In genomic region chr19:48450441-48450840, GRCh38 we compare ENCODE assay signal across 14 cellular contexts. TPM values are rescaled to one million over a fixed set of nuclear protein-coding genes. Genes with fewer than 3 reads are reported as not detected.
DNase-seq lines count a peak whose midpoint lies in the region; ATAC-seq, FAIRE-seq and TF ChIP-seq lines count a peak whose summit lies in the region.
"Had no signal": no experiment of that assay in that cellular context is flagged by ENCODE, and none has a peak within 500 bp of the region (broad histone marks: within the 10 kb centered on the region; RNA-seq: fewer than 3 reads in every experiment).

No MANE protein-coding gene starts in this region.

- H2AFZ ChIP-seq in HepG2 (ENCODE audit: low read length) = no peak overlapping the region

- H3K9me3 ChIP-seq in HepG2 (ENCODE audit: low read length) (no peaks in the 10 kb centered on the region), right lobe of liver (no peaks in the 10 kb centered on the region)
- H3K9me3 ChIP-seq: BLaER1, HAP-1 had no signal

- no peak for FAIRE-seq in HepG2 (lab: Jason Lieb, UNC)
- FAIRE-seq: H1 had no signal

- WGBS in HepG2 (ENCODE audit: low lambda C conversion rate) = 95% methylated on average over 19 of the region's 23 CpGs
- WGBS in right lobe of liver (ENCODE audit: insufficient coverage, low coverage, low lambda C conversion rate, missing lambda C conversion rate) = 60% methylated on average over 1 of the region's 23 CpGs

- no peak for ATAC-seq in HepG2
- no peak for ATAC-seq in right lobe of liver

- intact Hi-C loops in HepG2 (cut with micrococcal nuclease; ENCODE audit: unreplicated experiment) (no loop called here), right lobe of liver (cut with DNase I) (no loop called here)

- in situ Hi-C loops in HepG2 (cut with HindIII; ENCODE audit: extremely low pct_ligation_motif_present, low pct_unique_long_range_greater_than_20kb) = no loop called here

- H4K20me1 ChIP-seq in HepG2 (ENCODE audit: insufficient read depth, low read length) = no peaks in the 10 kb centered on the region

- TF ChIP-seq RAD21 in HepG2 (CRISPR knock-in tag; IDR thresholded peaks at IDR 0.05) = no peak

- H3K27ac ChIP-seq in HepG2 (ENCODE audit: extremely low read length, insufficient read depth, low read length) (no peak overlapping the region), right lobe of liver (no peak overlapping the region)
- H3K27ac ChIP-seq: BLaER1 had no signal

- TF ChIP-seq CTCF in HepG2 (CRISPR knock-in tag; IDR thresholded peaks at IDR 0.05) = no peak
- no peak for TF ChIP-seq CTCF in right lobe of liver (IDR thresholded peaks at IDR 0.05)

- no peak overlapping the region for H3K9ac ChIP-seq in HepG2 (ENCODE audit: insufficient read depth, low read depth, low read length)
- H3K9ac ChIP-seq: BLaER1 had no signal

- H3K27me3 ChIP-seq in HepG2 (ENCODE audit: control insufficient read depth in 1 of 2, insufficient read depth in 2 of 2, low read length in 2 of 2) (no peaks in the 10 kb centered on the region; a peak in 1 of 5 replicates), right lobe of liver (no peaks in the 10 kb centered on the region)
- H3K27me3 ChIP-seq: BLaER1 had no signal

- POLR2A ChIA-PET in HepG2 (lab: Yijun Ruan, JAX) = no interaction called here

- H3K4me1 ChIP-seq in HepG2 (ENCODE audit: insufficient read depth, low read length) = peaks cover 22% of the 10 kb centered on the region
- peaks cover 0 to 15% (median 4%) of the 10 kb centered on the region in 4 donors for H3K4me1 ChIP-seq in right lobe of liver
- H3K4me1 ChIP-seq: HAP-1 had no signal

- H3K4me3 ChIP-seq in HepG2 (replicated peaks in 1 of 3; ENCODE audit: insufficient read depth in 1 of 3, low read depth in 2 of 3, low read length in 3 of 3) (no peak overlapping the region), right lobe of liver (no peak overlapping the region)
- H3K4me3 ChIP-seq: BLaER1, HAP-1 had no signal

- DNase-seq in HepG2 (ENCODE audit: low spot score) (no peak), right lobe of liver (no peak), epidermal melanocyte (ENCODE audit: insufficient read length, low spot score) (peak; percentile 15), T-helper 1 cell (no peak)
- no peak for DNase-seq in stimulated activated CD8-positive, alpha-beta memory T cell treated with anti-CD3 and anti-CD28 coated beads, Interleukin-4, amount 100 ng/mL, for 48 hours
- DNase-seq: 8988T; CD4-positive, alpha-beta memory T cell; DMS153; DMS79; GDM1 had no signal

- no TSS peak for BruUV-seq in HepG2 (replicated peaks; lab: Mats Ljungman, UMichigan)

- no peak overlapping the region for H3K4me2 ChIP-seq in HepG2 (ENCODE audit: low read depth, low read length)
- H3K4me2 ChIP-seq: BLaER1 had no signal

- H3K79me2 ChIP-seq in HepG2 (ENCODE audit: insufficient read depth, low read length) = peaks cover 17% of the 10 kb centered on the region

- H3K36me3 ChIP-seq in HepG2 (replicated peaks in 1 of 2; ENCODE audit: control insufficient read depth in 1 of 2, insufficient read depth in 2 of 2, low read length in 2 of 2) = peaks cover 27 to 67% of the 10 kb centered on the region in 2 experiments
- H3K36me3 ChIP-seq in right lobe of liver = peaks cover 0 to 51% (median 14%) of the 10 kb centered on the region in 4 donors

- TF ChIP-seq EP300 in HepG2 (IDR thresholded peaks at IDR 0.05; ENCODE audit: low read depth in 2 of 2, low read length in 2 of 2) (no peak), HepG2 (CRISPR knock-in tag; IDR thresholded peaks at IDR 0.05; ENCODE audit: borderline replicate concordance) (no peak)

- CTCF ChIA-PET in HepG2 (lab: Yijun Ruan, JAX; ENCODE audit: low intra/inter-chr PET ratio, low total read pairs) = no interaction called here

- TF ChIP-seq POLR2A in HepG2 (IDR thresholded peaks at IDR 0.05; ENCODE audit: insufficient read depth in 1 of 2, low read depth in 2 of 2, low read length in 2 of 2) (no peak), right lobe of liver (IDR thresholded peaks at IDR 0.05) (no peak)

RNA-seq across cellular contexts. Expression of gene GRWD1, which starts 4.7 kb away (rescaled TPM):
- 46.6 and 52.3 TPM in 2 replicates for total RNA-seq in HepG2 (2016; rRNA removed; fragmentation: Illumina TruSeq; extraction: Trizol)
- total RNA-seq in HepG2 (2016; cell fraction: cytosol; rRNA removed; fragmentation: Illumina TruSeq; extraction: Trizol; ENCODE audit: low read depth) = 5.2 and 5.4 TPM in 2 replicates
- 41.4 and 47.5 TPM in 2 replicates for total RNA-seq in HepG2 (2016; cell fraction: insoluble cytoplasmic fraction; rRNA removed; fragmentation: Illumina TruSeq; extraction: Trizol)
- 11.1 and 15.5 TPM in 2 replicates for total RNA-seq in HepG2 (2016; cell fraction: membrane; rRNA removed; fragmentation: Illumina TruSeq; extraction: Trizol)
- total RNA-seq in HepG2 (2016; cell fraction: nucleus; rRNA removed; fragmentation: Illumina TruSeq; extraction: Trizol) = 19.7 and 21.0 TPM in 2 replicates
- polyA plus RNA-seq in HepG2 (2011; rRNA removed) = 10.8 and 13.4 TPM in 2 replicates
- polyA plus RNA-seq in HepG2 (2011; cell fraction: cytosol; rRNA removed) = 10.4 and 13.0 TPM in 2 replicates
- 13.4 and 14.2 TPM in 2 replicates for polyA plus RNA-seq in HepG2 (2011; cell fraction: nucleus; rRNA removed)
- 13.3 and 14.3 TPM in 2 replicates for polyA plus RNA-seq in HepG2 (2012)
- polyA plus RNA-seq in HepG2 (2016; cell fraction: cytosol; fragmentation: Illumina TruSeq; extraction: Trizol; ENCODE audit: low read depth) = 4.1 and 4.4 TPM in 2 replicates
- polyA plus RNA-seq in HepG2 (2016; cell fraction: insoluble cytoplasmic fraction; fragmentation: Illumina TruSeq; extraction: Trizol; ENCODE audit: low read depth) = 36.7 and 46.2 TPM in 2 replicates
- polyA plus RNA-seq in HepG2 (2016; cell fraction: membrane; fragmentation: Illumina TruSeq; extraction: Trizol; ENCODE audit: low read depth) = 5.9 and 7.9 TPM in 2 replicates
- polyA plus RNA-seq in HepG2 (2016; cell fraction: nucleus; fragmentation: Illumina TruSeq; extraction: Trizol; ENCODE audit: insufficient read depth, low read depth) = 23.1 and 26.5 TPM in 2 replicates
- polyA minus RNA-seq in HepG2 (2011; rRNA and poly(A)+ RNA removed; ENCODE audit: low replicate concordance) = 25.6 and 30.2 TPM in 2 replicates
- polyA minus RNA-seq in HepG2 (2011; cell fraction: cytosol; rRNA and poly(A)+ RNA removed) = 12.1 and 17.9 TPM in 2 replicates
- 13.7 and 20.3 TPM in 2 replicates for polyA minus RNA-seq in HepG2 (2011; cell fraction: nucleus; rRNA and poly(A)+ RNA removed)
- 10 to 100 TPM; 14.7 to 31.0 (median 17.6) TPM for total RNA-seq in right lobe of liver

RNA-seq across cellular contexts. Expression of gene KCNJ14, which starts 4.9 kb away (rescaled TPM):
- 0.17 and 0.20 TPM in 2 replicates for total RNA-seq in HepG2 (2016; rRNA removed; fragmentation: Illumina TruSeq; extraction: Trizol)
- total RNA-seq in HepG2 (2016; cell fraction: cytosol; rRNA removed; fragmentation: Illumina TruSeq; extraction: Trizol; ENCODE audit: low read depth) = 0.09 TPM in 1 of 2 replicates, not detected in the other
- 0.15 and 0.19 TPM in 2 replicates for total RNA-seq in HepG2 (2016; cell fraction: insoluble cytoplasmic fraction; rRNA removed; fragmentation: Illumina TruSeq; extraction: Trizol)
- 0.10 and 0.15 TPM in 2 replicates for total RNA-seq in HepG2 (2016; cell fraction: membrane; rRNA removed; fragmentation: Illumina TruSeq; extraction: Trizol)
- total RNA-seq in HepG2 (2016; cell fraction: nucleus; rRNA removed; fragmentation: Illumina TruSeq; extraction: Trizol) = 0.25 and 0.43 TPM in 2 replicates
- polyA plus RNA-seq in HepG2 (2011; rRNA removed) = 0.46 and 0.51 TPM in 2 replicates
- 0.14 and 0.17 TPM in 2 replicates for polyA plus RNA-seq in HepG2 (2011; cell fraction: cytosol; rRNA removed)
- polyA plus RNA-seq in HepG2 (2011; cell fraction: nucleus; rRNA removed) = 3.1 and 3.8 TPM in 2 replicates
- polyA plus RNA-seq in HepG2 (2012) = 0.72 and 0.89 TPM in 2 replicates
- 0.03 TPM in 1 of 2 replicates, not detected in the other for polyA plus RNA-seq in HepG2 (2016; cell fraction: cytosol; fragmentation: Illumina TruSeq; extraction: Trizol; ENCODE audit: low read depth)
- 0.05 and 0.12 TPM in 2 replicates for polyA plus RNA-seq in HepG2 (2016; cell fraction: insoluble cytoplasmic fraction; fragmentation: Illumina TruSeq; extraction: Trizol; ENCODE audit: low read depth)
- 0.11 TPM in 1 of 2 replicates, not detected in the other for polyA plus RNA-seq in HepG2 (2016; cell fraction: membrane; fragmentation: Illumina TruSeq; extraction: Trizol; ENCODE audit: low read depth)
- polyA plus RNA-seq in HepG2 (2016; cell fraction: nucleus; fragmentation: Illumina TruSeq; extraction: Trizol; ENCODE audit: insufficient read depth, low read depth) = 0.65 and 0.97 TPM in 2 replicates
- 3.6 TPM in 2 replicates for polyA minus RNA-seq in HepG2 (2011; rRNA and poly(A)+ RNA removed; ENCODE audit: low replicate concordance)
- 0.20 and 0.35 TPM in 2 replicates for polyA minus RNA-seq in HepG2 (2011; cell fraction: cytosol; rRNA and poly(A)+ RNA removed)
- polyA minus RNA-seq in HepG2 (2011; cell fraction: nucleus; rRNA and poly(A)+ RNA removed) = 2.0 and 2.4 TPM in 2 replicates
- under 1 TPM; 0.22 to 0.44 (median 0.31) TPM for total RNA-seq in right lobe of liver

RNA-seq across cellular contexts. Expression of gene CYTH2, which starts 18.7 kb away (rescaled TPM):
- total RNA-seq in HepG2 (2016; rRNA removed; fragmentation: Illumina TruSeq; extraction: Trizol) (9.6 and 16.5 TPM in 2 replicates), right lobe of liver (10 to 100 TPM in 5 of 6 experiments, 1 to 10 TPM in 1; 7.7 to 22.7 (median 13.5) TPM)
- total RNA-seq in HepG2 (2016; cell fraction: cytosol; rRNA removed; fragmentation: Illumina TruSeq; extraction: Trizol; ENCODE audit: low read depth) = 2.8 and 3.0 TPM in 2 replicates
- total RNA-seq in HepG2 (2016; cell fraction: insoluble cytoplasmic fraction; rRNA removed; fragmentation: Illumina TruSeq; extraction: Trizol) = 8.4 and 15.9 TPM in 2 replicates
- 4.9 and 7.0 TPM in 2 replicates for total RNA-seq in HepG2 (2016; cell fraction: membrane; rRNA removed; fragmentation: Illumina TruSeq; extraction: Trizol)
- total RNA-seq in HepG2 (2016; cell fraction: nucleus; rRNA removed; fragmentation: Illumina TruSeq; extraction: Trizol) = 16.4 and 17.2 TPM in 2 replicates
- 39.3 and 48.3 TPM in 2 replicates for polyA plus RNA-seq in HepG2 (2011; rRNA removed)
- 18.2 and 20.7 TPM in 2 replicates for polyA plus RNA-seq in HepG2 (2011; cell fraction: cytosol; rRNA removed)
- 185 and 188 TPM in 2 replicates for polyA plus RNA-seq in HepG2 (2011; cell fraction: nucleus; rRNA removed)
- polyA plus RNA-seq in HepG2 (2012) = 26.4 and 29.2 TPM in 2 replicates
- polyA plus RNA-seq in HepG2 (2016; cell fraction: cytosol; fragmentation: Illumina TruSeq; extraction: Trizol; ENCODE audit: low read depth) = 3.2 and 3.5 TPM in 2 replicates
- 14.6 and 14.8 TPM in 2 replicates for polyA plus RNA-seq in HepG2 (2016; cell fraction: insoluble cytoplasmic fraction; fragmentation: Illumina TruSeq; extraction: Trizol; ENCODE audit: low read depth)
- 6.2 and 6.8 TPM in 2 replicates for polyA plus RNA-seq in HepG2 (2016; cell fraction: membrane; fragmentation: Illumina TruSeq; extraction: Trizol; ENCODE audit: low read depth)
- 61.4 and 71.7 TPM in 2 replicates for polyA plus RNA-seq in HepG2 (2016; cell fraction: nucleus; fragmentation: Illumina TruSeq; extraction: Trizol; ENCODE audit: insufficient read depth, low read depth)
- 37.0 and 50.0 TPM in 2 replicates for polyA minus RNA-seq in HepG2 (2011; rRNA and poly(A)+ RNA removed; ENCODE audit: low replicate concordance)
- 7.5 and 8.4 TPM in 2 replicates for polyA minus RNA-seq in HepG2 (2011; cell fraction: cytosol; rRNA and poly(A)+ RNA removed)
- polyA minus RNA-seq in HepG2 (2011; cell fraction: nucleus; rRNA and poly(A)+ RNA removed) = 37.6 and 43.0 TPM in 2 replicates

RNA-seq across cellular contexts. Expression of gene GRIN2D, which starts 57.0 kb away (rescaled TPM):
- total RNA-seq in HepG2 (2016; rRNA removed; fragmentation: Illumina TruSeq; extraction: Trizol) = 0.02 TPM in 1 of 2 replicates, not detected in the other
- under 0.01 TPM in 1 of 2 replicates, not detected in the other for total RNA-seq in HepG2 (2016; cell fraction: cytosol; rRNA removed; fragmentation: Illumina TruSeq; extraction: Trizol; ENCODE audit: low read depth)
- 0.04 TPM in 1 of 2 replicates, not detected in the other for total RNA-seq in HepG2 (2016; cell fraction: insoluble cytoplasmic fraction; rRNA removed; fragmentation: Illumina TruSeq; extraction: Trizol)
- total RNA-seq in HepG2 (2016; cell fraction: membrane; rRNA removed; fragmentation: Illumina TruSeq; extraction: Trizol) = 0.03 and 0.06 TPM in 2 replicates
- total RNA-seq in HepG2 (2016; cell fraction: nucleus; rRNA removed; fragmentation: Illumina TruSeq; extraction: Trizol) = 0.09 and 0.22 TPM in 2 replicates
- 0.08 and 0.13 TPM in 2 replicates for polyA plus RNA-seq in HepG2 (2011; rRNA removed)
- polyA plus RNA-seq in HepG2 (2011; cell fraction: cytosol; rRNA removed) = 0.05 and 0.06 TPM in 2 replicates
- polyA plus RNA-seq in HepG2 (2011; cell fraction: nucleus; rRNA removed) = 0.43 and 0.61 TPM in 2 replicates
- 0.29 and 0.34 TPM in 2 replicates for polyA plus RNA-seq in HepG2 (2012)
- polyA plus RNA-seq in HepG2 (2016; cell fraction: cytosol; fragmentation: Illumina TruSeq; extraction: Trizol; ENCODE audit: low read depth) = 0.03 TPM in 2 replicates
- polyA plus RNA-seq in HepG2 (2016; cell fraction: insoluble cytoplasmic fraction; fragmentation: Illumina TruSeq; extraction: Trizol; ENCODE audit: low read depth) = 0.05 and 0.13 TPM in 2 replicates
- 0.07 TPM in 1 of 2 replicates, not detected in the other for polyA plus RNA-seq in HepG2 (2016; cell fraction: membrane; fragmentation: Illumina TruSeq; extraction: Trizol; ENCODE audit: low read depth)
- polyA plus RNA-seq in HepG2 (2016; cell fraction: nucleus; fragmentation: Illumina TruSeq; extraction: Trizol; ENCODE audit: insufficient read depth, low read depth) = 0.31 TPM in 2 replicates
- polyA minus RNA-seq in HepG2 (2011; rRNA and poly(A)+ RNA removed; ENCODE audit: low replicate concordance) = 0.40 and 0.44 TPM in 2 replicates
- polyA minus RNA-seq in HepG2 (2011; cell fraction: cytosol; rRNA and poly(A)+ RNA removed) = 0.10 and 0.26 TPM in 2 replicates
- polyA minus RNA-seq in HepG2 (2011; cell fraction: nucleus; rRNA and poly(A)+ RNA removed) = 0.12 and 0.13 TPM in 2 replicates
- under 1 TPM; 0.09 to 0.29 (median 0.22) TPM for total RNA-seq in right lobe of liver
- total RNA-seq: Daoy had no signal
- polyA plus RNA-seq: CD4-positive, alpha-beta memory T cell had no signal

RNA-seq across cellular contexts. Expression of gene KDELR1, which starts 59.1 kb away (rescaled TPM):
- total RNA-seq in HepG2 (2016; rRNA removed; fragmentation: Illumina TruSeq; extraction: Trizol) (70.8 and 134 TPM in 2 replicates), right lobe of liver (10 to 100 TPM; 69.1 to 83.1 (median 77.1) TPM)
- total RNA-seq in HepG2 (2016; cell fraction: cytosol; rRNA removed; fragmentation: Illumina TruSeq; extraction: Trizol; ENCODE audit: low read depth) = 55.9 and 57.5 TPM in 2 replicates
- total RNA-seq in HepG2 (2016; cell fraction: insoluble cytoplasmic fraction; rRNA removed; fragmentation: Illumina TruSeq; extraction: Trizol) = 61.8 and 132 TPM in 2 replicates
- total RNA-seq in HepG2 (2016; cell fraction: membrane; rRNA removed; fragmentation: Illumina TruSeq; extraction: Trizol) = 111 and 112 TPM in 2 replicates
- 125 and 150 TPM in 2 replicates for total RNA-seq in HepG2 (2016; cell fraction: nucleus; rRNA removed; fragmentation: Illumina TruSeq; extraction: Trizol)
- 185 and 212 TPM in 2 replicates for polyA plus RNA-seq in HepG2 (2011; rRNA removed)
- 168 and 179 TPM in 2 replicates for polyA plus RNA-seq in HepG2 (2011; cell fraction: cytosol; rRNA removed)
- 94.7 and 95.7 TPM in 2 replicates for polyA plus RNA-seq in HepG2 (2011; cell fraction: nucleus; rRNA removed)
- 187 and 197 TPM in 2 replicates for polyA plus RNA-seq in HepG2 (2012)
- polyA plus RNA-seq in HepG2 (2016; cell fraction: cytosol; fragmentation: Illumina TruSeq; extraction: Trizol; ENCODE audit: low read depth) = 130 and 136 TPM in 2 replicates
- 151 and 179 TPM in 2 replicates for polyA plus RNA-seq in HepG2 (2016; cell fraction: insoluble cytoplasmic fraction; fragmentation: Illumina TruSeq; extraction: Trizol; ENCODE audit: low read depth)
- 209 and 221 TPM in 2 replicates for polyA plus RNA-seq in HepG2 (2016; cell fraction: membrane; fragmentation: Illumina TruSeq; extraction: Trizol; ENCODE audit: low read depth)
- polyA plus RNA-seq in HepG2 (2016; cell fraction: nucleus; fragmentation: Illumina TruSeq; extraction: Trizol; ENCODE audit: insufficient read depth, low read depth) = 421 and 451 TPM in 2 replicates
- polyA minus RNA-seq in HepG2 (2011; rRNA and poly(A)+ RNA removed; ENCODE audit: low replicate concordance) = 143 and 261 TPM in 2 replicates
- polyA minus RNA-seq in HepG2 (2011; cell fraction: cytosol; rRNA and poly(A)+ RNA removed) = 129 and 135 TPM in 2 replicates
- 29.5 and 36.8 TPM in 2 replicates for polyA minus RNA-seq in HepG2 (2011; cell fraction: nucleus; rRNA and poly(A)+ RNA removed)
